Comparison of ENCODE assay signal across 11 cellular contexts in genomic region chr14:24331731-24332093, GRCh38. TPM values are rescaled to one million over a fixed set of nuclear protein-coding genes. Genes with fewer than 3 reads are reported as not detected.
A peak's percentile ranks its signal among the peaks of the same experiment; 100 is the strongest.
DNase-seq lines count a peak whose midpoint lies in the region; ATAC-seq and TF ChIP-seq lines count a peak whose summit lies in the region.
"Had no signal": no experiment of that assay in that cellular context is flagged by ENCODE, and none has a peak within 500 bp of the region (broad histone marks: within the 10 kb centered on the region; RNA-seq: fewer than 3 reads in every experiment).

No MANE protein-coding gene starts in this region.

- H3K9me3 ChIP-seq in CD4-positive, CD25-positive, alpha-beta regulatory T cell (ENCODE audit: control insufficient read depth in 2 of 2, low read length in 2 of 2) = no peaks in the 10 kb centered on the region
- no peaks in the 10 kb centered on the region for H3K9me3 ChIP-seq in naive thymus-derived CD4-positive, alpha-beta T cell (ENCODE audit: control insufficient read depth in 2 of 3, low read length in 3 of 3)
- H3K9me3 ChIP-seq in esophagus muscularis mucosa = no peaks in the 10 kb centered on the region
- H3K9me3 ChIP-seq: SJCRH30 had no signal

- no peak for TF ChIP-seq POLR2A in esophagus muscularis mucosa (IDR thresholded peaks at IDR 0.05; ENCODE audit: low read depth)

- H3K9me3 Mint-ChIP-seq in CD4-positive, CD25-positive, alpha-beta regulatory T cell = no peaks in the 10 kb centered on the region
- no peaks in the 10 kb centered on the region for H3K9me3 Mint-ChIP-seq in activated T-helper 17 cell treated with anti-CD3 and anti-CD28 coated beads, Interleukin-2, amount 50 U/mL, for 72 hours
- peaks cover 0 to 5% (median 0%) of the 10 kb centered on the region in 11 donors for H3K9me3 Mint-ChIP-seq in naive thymus-derived CD4-positive, alpha-beta T cell

- H3K27me3 Mint-ChIP-seq in CD4-positive, CD25-positive, alpha-beta regulatory T cell = peaks cover 46% of the 10 kb centered on the region
- peaks cover 15% of the 10 kb centered on the region for H3K27me3 Mint-ChIP-seq in activated T-helper 17 cell treated with anti-CD3 and anti-CD28 coated beads, Interleukin-2, amount 50 U/mL, for 72 hours
- H3K27me3 Mint-ChIP-seq in naive thymus-derived CD4-positive, alpha-beta T cell = peaks cover 9 to 46% (median 17%) of the 10 kb centered on the region in 5 donors

- H3K4me1 Mint-ChIP-seq in CD4-positive, CD25-positive, alpha-beta regulatory T cell = peaks cover 6 to 62% (median 24%) of the 10 kb centered on the region in 4 donors
- H3K4me1 Mint-ChIP-seq in activated T-helper 17 cell treated with anti-CD3 and anti-CD28 coated beads, Interleukin-2, amount 50 U/mL, for 72 hours = peaks cover 20% of the 10 kb centered on the region
- peaks cover 30 to 67% (median 45%) of the 10 kb centered on the region in 7 donors for H3K4me1 Mint-ChIP-seq in naive thymus-derived CD4-positive, alpha-beta T cell

- H3K27ac ChIP-seq in CD4-positive, CD25-positive, alpha-beta regulatory T cell (ENCODE audit: insufficient read depth, low read length, poor library complexity, severe bottlenecking) = no peak overlapping the region
- H3K27ac ChIP-seq in naive thymus-derived CD4-positive, alpha-beta T cell (ENCODE audit: low read depth, low read length) = no peak overlapping the region
- H3K27ac ChIP-seq in esophagus muscularis mucosa (replicated peaks in 1 of 4) = no peak overlapping the region
- no peak overlapping the region for H3K27ac ChIP-seq in dorsolateral prefrontal cortex
- H3K27ac ChIP-seq: SJCRH30, WERI-Rb-1 had no signal

- CTCF ChIA-PET in naive thymus-derived CD4-positive, alpha-beta T cell (lab: Charles Lee) = interaction anchor here (0.6 to 15.8 kb wide), 16 partner anchors 8 to 129 kb away, joined by 3 to 317 read pairs (median 4); partner anchors contain the start of genes CBLN3, CIDEB, DHRS1 and KHNYN

- peaks cover 7% of the 10 kb centered on the region for H3K36me3 Mint-ChIP-seq in CD4-positive, CD25-positive, alpha-beta regulatory T cell
- peaks cover 24% of the 10 kb centered on the region for H3K36me3 Mint-ChIP-seq in activated T-helper 17 cell treated with anti-CD3 and anti-CD28 coated beads, Interleukin-2, amount 50 U/mL, for 72 hours (ENCODE audit: low read depth)
- H3K36me3 Mint-ChIP-seq in naive thymus-derived CD4-positive, alpha-beta T cell = peaks cover 0 to 16% (median 12%) of the 10 kb centered on the region in 5 donors

- DNase-seq in CD4-positive, CD25-positive, alpha-beta regulatory T cell = no peak
- no peak for DNase-seq in naive thymus-derived CD4-positive, alpha-beta T cell
- DNase-seq in NCI-H1105 (lab: John Stamatoyannopoulos, UW) (no peak), esophagus muscularis mucosa (ENCODE audit: extremely low spot score) (no peak), dorsolateral prefrontal cortex (no peak)
- no peak for DNase-seq in NK-92 treated with Interleukin-12 subunit alpha and Interleukin-12 subunit beta, amount 100 ng/mL, for 24 hours (lab: John Stamatoyannopoulos, UW)
- DNase-seq: NCI-H187 treated with DMSO at 0.1 percent for 48 hours had no signal

- H3K4me3 Mint-ChIP-seq in CD4-positive, CD25-positive, alpha-beta regulatory T cell = peak overlapping the region; percentile 71 to 90 (median 83)
- H3K4me3 Mint-ChIP-seq in activated T-helper 17 cell treated with anti-CD3 and anti-CD28 coated beads, Interleukin-2, amount 50 U/mL, for 72 hours = peak overlapping the region; percentile 90
- peak overlapping the region in 8 of 10 donors; percentile 66 to 94 (median 83) for H3K4me3 Mint-ChIP-seq in naive thymus-derived CD4-positive, alpha-beta T cell

- H3K4me3 ChIP-seq in CD4-positive, CD25-positive, alpha-beta regulatory T cell (ENCODE audit: low read depth, low read length) = peak overlapping the region; percentile 43
- peak overlapping the region; percentile 11 for H3K4me3 ChIP-seq in naive thymus-derived CD4-positive, alpha-beta T cell (ENCODE audit: low read length)
- H3K4me3 ChIP-seq in esophagus muscularis mucosa (no peak overlapping the region), dorsolateral prefrontal cortex (peak overlapping the region in 27 of 59 donors; percentile 26 to 64 (median 50))
- H3K4me3 ChIP-seq: SJCRH30 had no signal

- H3K4me1 ChIP-seq in CD4-positive, CD25-positive, alpha-beta regulatory T cell (ENCODE audit: control insufficient read depth, insufficient read depth, low read length, poor library complexity, severe bottlenecking) = peaks cover 39% of the 10 kb centered on the region
- peaks cover 41 to 64% of the 10 kb centered on the region in 2 donors for H3K4me1 ChIP-seq in naive thymus-derived CD4-positive, alpha-beta T cell (ENCODE audit: control insufficient read depth in 2 of 2, insufficient read depth in 2 of 2, low read length in 2 of 2)
- peaks cover 32 to 54% (median 41%) of the 10 kb centered on the region in 4 donors for H3K4me1 ChIP-seq in esophagus muscularis mucosa

- intact Hi-C loops in naive thymus-derived CD4-positive, alpha-beta T cell (cut with micrococcal nuclease) = loop anchor here (1.0 to 2.0 kb wide), 13 partner anchors 9 to 343 kb away; partner anchors contain the start of genes RABGGTA (in 2 of the 2), TINF2 (in 2 of the 2), CHMP4A (in 1 of the 2) and DCAF11 (in 1 of the 2)
- intact Hi-C loops in esophagus muscularis mucosa (cut with DNase I) = loop anchor here (2.0 kb wide), 1 partner anchor 105 kb away; no protein-coding TSS in a partner anchor
- intact Hi-C loops in dorsolateral prefrontal cortex (cut with DNase I) = loop anchor here (2.0 to 5.0 kb wide), 2 partner anchors 105 to 106 kb away; no protein-coding TSS in a partner anchor

- H3K27ac Mint-ChIP-seq in CD4-positive, CD25-positive, alpha-beta regulatory T cell = peak overlapping the region in 2 of 3 donors; percentile 82 to 84
- H3K27ac Mint-ChIP-seq in activated T-helper 17 cell treated with anti-CD3 and anti-CD28 coated beads, Interleukin-2, amount 50 U/mL, for 72 hours = peak overlapping the region; percentile 77
- peak overlapping the region in 6 of 9 donors; percentile 57 to 93 (median 87) for H3K27ac Mint-ChIP-seq in naive thymus-derived CD4-positive, alpha-beta T cell

- POLR2A ChIA-PET in naive thymus-derived CD4-positive, alpha-beta T cell (lab: Charles Lee) = interaction anchor here (0.5 to 16.5 kb wide), 9 partner anchors 9 to 144 kb away, joined by 3 to 293 read pairs (median 7); partner anchors contain the start of genes CBLN3, KHNYN, LTB4R and LTB4R2

- 100% methylated on average over 2 of the region's 20 CpGs for WGBS in esophagus muscularis mucosa

- ATAC-seq in CD4-positive, CD25-positive, alpha-beta regulatory T cell (ENCODE audit: low read depth in 2 of 2) = no peak
- ATAC-seq in HG03354 (IDR thresholded peaks at IDR 0.05; ENCODE audit: poor library complexity, severe bottlenecking, unreplicated experiment) = peak; percentile 2
- ATAC-seq in activated T-helper 17 cell treated with anti-CD3 and anti-CD28 coated beads, Interleukin-2, amount 50 U/mL, for 72 hours (replicated peaks) = no peak
- ATAC-seq in naive thymus-derived CD4-positive, alpha-beta T cell = no peak

- H3K36me3 ChIP-seq in CD4-positive, CD25-positive, alpha-beta regulatory T cell (ENCODE audit: control insufficient read depth, insufficient read depth, low read length) = peaks cover 2% of the 10 kb centered on the region
- H3K36me3 ChIP-seq in naive thymus-derived CD4-positive, alpha-beta T cell (ENCODE audit: control insufficient read depth in 2 of 3, insufficient read depth in 3 of 3, low read length in 3 of 3) = peaks cover 0 to 11% (median 0%) of the 10 kb centered on the region in 3 experiments
- H3K36me3 ChIP-seq in esophagus muscularis mucosa = peaks cover 0 to 36% (median 0%) of the 10 kb centered on the region in 4 donors
- H3K36me3 ChIP-seq: SJCRH30, WERI-Rb-1 had no signal

- peaks cover 4% of the 10 kb centered on the region for H3K27me3 ChIP-seq in CD4-positive, CD25-positive, alpha-beta regulatory T cell (ENCODE audit: control insufficient read depth, insufficient read depth, low read length)
- peaks cover 7 to 13% of the 10 kb centered on the region in 2 donors for H3K27me3 ChIP-seq in naive thymus-derived CD4-positive, alpha-beta T cell (ENCODE audit: control insufficient read depth in 2 of 2, insufficient read depth in 2 of 2, low read length in 2 of 2)
- H3K27me3 ChIP-seq in esophagus muscularis mucosa (peaks cover 0 to 50% (median 21%) of the 10 kb centered on the region in 4 donors), dorsolateral prefrontal cortex (peaks cover 0 to 48% (median 40%) of the 10 kb centered on the region in 45 donors)

- TF ChIP-seq EP300 in esophagus muscularis mucosa (IDR thresholded peaks at IDR 0.05) = no peak

- TF ChIP-seq CTCF in esophagus muscularis mucosa (IDR thresholded peaks at IDR 0.05) = no peak
- no peak for TF ChIP-seq CTCF in dorsolateral prefrontal cortex (IDR thresholded peaks at IDR 0.05 in 54 of 56, conservative IDR thresholded peaks at IDR 0.05 in 2 of 56; ENCODE audit: low read depth in 1 of 56, partially characterized antibody in 56 of 56)

RNA-seq across cellular contexts. Expression of gene ADCY4, which starts 3.2 kb away (rescaled TPM):
- 10.7 TPM for total RNA-seq in CD4-positive, CD25-positive, alpha-beta regulatory T cell
- under 1 TPM in 2 of 4 donors, not detected in 2; 0.32 to 0.39 TPM for polyA plus RNA-seq in CD4-positive, CD25-positive, alpha-beta regulatory T cell
- total RNA-seq in activated T-helper 17 cell treated with anti-CD3 and anti-CD28 coated beads, Interleukin-2, amount 50 U/mL, for 72 hours = 10 to 100 TPM in 1 of 2 donors, 1 to 10 TPM in 1; 2.3 to 10.5 TPM
- 10 to 100 TPM in 1 of 5 experiments, 1 to 10 TPM in 4; 4.6 to 10.2 (median 6.1) TPM for total RNA-seq in naive thymus-derived CD4-positive, alpha-beta T cell
- polyA plus RNA-seq in naive thymus-derived CD4-positive, alpha-beta T cell = under 1 TPM in 1 of 2 donors, not detected in 1; 0.25 TPM
- total RNA-seq in esophagus muscularis mucosa (10 to 100 TPM; 21.5 to 36.9 (median 27.9) TPM), dorsolateral prefrontal cortex (10 to 100 TPM in 49 of 120 experiments, 1 to 10 TPM in 71; 2.6 to 21.6 (median 8.7) TPM)
- total RNA-seq: SJCRH30 had no signal

RNA-seq across cellular contexts. Expression of gene RIPK3, which starts 8.1 kb away (rescaled TPM):
- total RNA-seq in CD4-positive, CD25-positive, alpha-beta regulatory T cell = 41.2 TPM
- 10 to 100 TPM; 14.9 to 24.6 (median 19.4) TPM for polyA plus RNA-seq in CD4-positive, CD25-positive, alpha-beta regulatory T cell
- 10 to 100 TPM; 12.9 to 17.4 TPM for total RNA-seq in activated T-helper 17 cell treated with anti-CD3 and anti-CD28 coated beads, Interleukin-2, amount 50 U/mL, for 72 hours
- total RNA-seq in naive thymus-derived CD4-positive, alpha-beta T cell = 10 to 100 TPM; 19.9 to 47.5 (median 36.8) TPM
- 10 to 100 TPM in 1 of 2 donors, 1 to 10 TPM in 1; 8.2 to 11.7 TPM for polyA plus RNA-seq in naive thymus-derived CD4-positive, alpha-beta T cell
- total RNA-seq in esophagus muscularis mucosa (1 to 10 TPM; 3.8 to 6.4 (median 6.1) TPM), dorsolateral prefrontal cortex (1 to 10 TPM in 90 of 120 experiments, under 1 TPM in 28, not detected in 2; 0.23 to 5.4 (median 1.5) TPM)
- total RNA-seq: SJCRH30 had no signal

RNA-seq across cellular contexts. Expression of gene LTB4R, which starts 20.4 kb away (rescaled TPM):
- total RNA-seq in CD4-positive, CD25-positive, alpha-beta regulatory T cell = 17.5 TPM
- 1 to 10 TPM; 3.5 to 7.8 (median 6.3) TPM for polyA plus RNA-seq in CD4-positive, CD25-positive, alpha-beta regulatory T cell
- 10 to 100 TPM; 11.6 to 21.4 TPM for total RNA-seq in activated T-helper 17 cell treated with anti-CD3 and anti-CD28 coated beads, Interleukin-2, amount 50 U/mL, for 72 hours
- total RNA-seq in naive thymus-derived CD4-positive, alpha-beta T cell = 10 to 100 TPM; 14.1 to 28.8 (median 26.3) TPM
- 1 to 10 TPM; 9.1 to 9.4 TPM for polyA plus RNA-seq in naive thymus-derived CD4-positive, alpha-beta T cell
- total RNA-seq in esophagus muscularis mucosa = 1 to 10 TPM in 3 of 4 donors, under 1 TPM in 1; 0.42 to 6.0 (median 2.9) TPM
- total RNA-seq in dorsolateral prefrontal cortex = 1 to 10 TPM; 1.1 to 7.0 (median 2.7) TPM

RNA-seq across cellular contexts. Expression of gene LTB4R2, which starts 21.8 kb away (rescaled TPM):
- 18.1 TPM for total RNA-seq in CD4-positive, CD25-positive, alpha-beta regulatory T cell
- polyA plus RNA-seq in CD4-positive, CD25-positive, alpha-beta regulatory T cell = 1 to 10 TPM in 3 of 4 donors, under 1 TPM in 1; 1.00 to 2.2 (median 1.7) TPM
- 10 to 100 TPM in 1 of 2 donors, 1 to 10 TPM in 1; 8.7 to 13.5 TPM for total RNA-seq in activated T-helper 17 cell treated with anti-CD3 and anti-CD28 coated beads, Interleukin-2, amount 50 U/mL, for 72 hours
- total RNA-seq in naive thymus-derived CD4-positive, alpha-beta T cell = 10 to 100 TPM; 13.9 to 26.8 (median 17.5) TPM
- polyA plus RNA-seq in naive thymus-derived CD4-positive, alpha-beta T cell = 1 to 10 TPM; 2.1 to 2.7 TPM
- 1 to 10 TPM; 1.7 to 3.7 (median 2.4) TPM for total RNA-seq in esophagus muscularis mucosa
- 1 to 10 TPM; 1.7 to 5.6 (median 3.1) TPM for total RNA-seq in dorsolateral prefrontal cortex

RNA-seq across cellular contexts. Expression of gene CIDEB, which starts 23.9 kb away (rescaled TPM):
- 13.2 TPM for total RNA-seq in CD4-positive, CD25-positive, alpha-beta regulatory T cell
- 10 to 100 TPM in 2 of 4 donors, 1 to 10 TPM in 2; 8.9 to 13.6 (median 9.7) TPM for polyA plus RNA-seq in CD4-positive, CD25-positive, alpha-beta regulatory T cell
- 10 to 100 TPM; 14.9 to 28.1 TPM for total RNA-seq in activated T-helper 17 cell treated with anti-CD3 and anti-CD28 coated beads, Interleukin-2, amount 50 U/mL, for 72 hours
- total RNA-seq in naive thymus-derived CD4-positive, alpha-beta T cell = 10 to 100 TPM; 16.4 to 31.5 (median 22.7) TPM
- polyA plus RNA-seq in naive thymus-derived CD4-positive, alpha-beta T cell = 10 to 100 TPM; 18.7 to 19.3 TPM
- total RNA-seq in esophagus muscularis mucosa = 10 to 100 TPM in 1 of 4 donors, 1 to 10 TPM in 3; 6.6 to 12.5 (median 8.1) TPM
- 1 to 10 TPM in 115 of 120 experiments, under 1 TPM in 5; 0.57 to 6.4 (median 2.2) TPM for total RNA-seq in dorsolateral prefrontal cortex

Comparison
In these comparisons a context has a peak if more than half of its experiments do, and no peak if none do; other contexts are left out.
1. H3K4me3 ChIP-seq: peak in CD4-positive, CD25-positive, alpha-beta regulatory T cell (single experiment) and naive thymus-derived CD4-positive, alpha-beta T cell (single experiment); none in esophagus muscularis mucosa (0 of 4).
2. Peak in every context shown above with its lines, with median percentiles within 50 percentile points of each other: H3K27ac Mint-ChIP-seq and H3K4me3 Mint-ChIP-seq.